27 cellular contexts compared by ENCODE assay signal in the genomic region with DNA sequence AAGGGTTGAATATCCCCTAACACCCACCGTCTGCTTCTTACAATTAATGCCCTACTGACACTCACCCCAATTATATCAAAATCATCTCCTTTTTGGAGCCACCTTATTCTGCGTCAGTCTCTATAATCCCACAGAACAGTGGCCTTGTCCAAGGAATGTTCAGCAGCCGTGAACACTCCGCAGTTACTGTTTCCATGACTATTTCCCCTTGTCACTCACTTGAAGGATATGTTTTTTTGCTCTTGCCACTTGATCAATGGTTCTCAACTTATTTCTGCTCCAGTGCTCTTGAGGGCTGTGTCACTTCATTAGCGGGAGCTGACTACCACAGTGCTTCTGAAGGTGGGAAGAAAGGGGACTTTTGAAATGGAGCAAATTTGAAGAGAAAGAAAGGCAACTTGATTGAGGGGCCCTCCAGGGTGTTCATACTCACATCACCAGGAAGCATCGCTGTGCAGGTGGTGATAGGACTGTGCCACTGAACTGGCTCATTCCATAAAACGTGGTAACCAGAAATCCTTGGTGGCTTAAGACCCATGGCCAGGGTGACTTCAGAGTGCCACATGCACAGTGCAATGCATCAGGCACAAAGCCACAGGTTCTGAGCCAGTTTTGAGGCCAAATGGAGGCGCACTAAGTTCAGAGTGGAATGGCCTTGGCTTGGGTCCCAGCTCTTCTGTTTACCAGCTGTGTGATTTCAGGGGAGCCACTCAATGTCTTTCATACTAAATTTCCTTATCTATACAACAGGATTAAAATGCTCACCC.
A peak's percentile ranks its signal among the peaks of the same experiment; 100 is the strongest.
DNase-seq lines count a peak whose midpoint lies in the region; ATAC-seq, FAIRE-seq and TF ChIP-seq lines count a peak whose summit lies in the region.
"Had no signal": no experiment of that assay in that cellular context is flagged by ENCODE, and none has a peak within 500 bp of the region (broad histone marks: within the 10 kb centered on the region; RNA-seq: fewer than 3 reads in every experiment).

No MANE protein-coding gene starts in this region.

- H3K9ac ChIP-seq in liver (ENCODE audit: low read depth in 1 of 2, low read length in 2 of 2): no peak overlapping the region
- H3K9ac ChIP-seq in HepG2 (ENCODE audit: insufficient read depth, low read depth, low read length): no peak overlapping the region

- TF ChIP-seq RAD21 in liver (IDR thresholded peaks at IDR 0.05) (peak; percentile 64), HepG2 (CRISPR knock-in tag; IDR thresholded peaks at IDR 0.05) (no peak)

- BruUV-seq in HepG2 (replicated peaks; lab: Mats Ljungman, UMichigan): no TSS peak

- FAIRE-seq in HepG2 (lab: Jason Lieb, UNC): no peak
- FAIRE-seq: GM12878 had no signal

- peaks cover 0 to 8% (median 6%) of the 10 kb centered on the region in 4 donors for H3K4me1 ChIP-seq in liver (ENCODE audit: control insufficient read depth in 4 of 4, insufficient read depth in 4 of 4, low read length in 3 of 4)
- peaks cover 10% of the 10 kb centered on the region for H3K4me1 ChIP-seq in HepG2 (ENCODE audit: insufficient read depth, low read length)
- peaks cover 38% of the 10 kb centered on the region for H3K4me1 ChIP-seq in body of pancreas
- H3K4me1 ChIP-seq: esophagus squamous epithelium, HAP-1 had no signal

- H3K27me3 ChIP-seq in liver (ENCODE audit: control insufficient read depth in 4 of 4, insufficient read depth in 4 of 4, low read length in 3 of 4) (no peaks in the 10 kb centered on the region), HepG2 (ENCODE audit: control insufficient read depth in 1 of 2, insufficient read depth in 2 of 2, low read length in 2 of 2) (no peaks in the 10 kb centered on the region), body of pancreas (no peaks in the 10 kb centered on the region)
- H3K27me3 ChIP-seq: esophagus squamous epithelium, ovary had no signal

- TF ChIP-seq EP300 in HepG2 (IDR thresholded peaks at IDR 0.05; ENCODE audit: low read depth in 2 of 2, low read length in 2 of 2) (no peak), HepG2 (CRISPR knock-in tag; IDR thresholded peaks at IDR 0.05; ENCODE audit: borderline replicate concordance) (no peak)

- no peak overlapping the region for H3K27ac ChIP-seq in liver (ENCODE audit: low read depth in 1 of 2, low read length in 2 of 2)
- H3K27ac ChIP-seq in HepG2 (ENCODE audit: extremely low read length, insufficient read depth, low read length): no peak overlapping the region
- peak overlapping the region in 1 of 4 donors; percentile 17 for H3K27ac ChIP-seq in body of pancreas
- H3K27ac ChIP-seq: C4-2B, esophagus squamous epithelium, ovary, RWPE1, SK-N-MC had no signal

- CTCF ChIA-PET in HepG2 (lab: Yijun Ruan, JAX; ENCODE audit: low intra/inter-chr PET ratio, low total read pairs): no interaction called here

- no peaks in the 10 kb centered on the region for H4K20me1 ChIP-seq in HepG2 (ENCODE audit: insufficient read depth, low read length)

- intact Hi-C loops in HepG2 (cut with micrococcal nuclease; ENCODE audit: unreplicated experiment) (no loop called here), body of pancreas (cut with DNase I) (no loop called here)

- TF ChIP-seq POLR2A in HepG2 (IDR thresholded peaks at IDR 0.05; ENCODE audit: insufficient read depth in 1 of 2, low read depth in 2 of 2, low read length in 2 of 2) (no peak), body of pancreas (IDR thresholded peaks at IDR 0.05) (no peak)

- H3K9me3 ChIP-seq in liver (ENCODE audit: control insufficient read depth in 4 of 4, low read length in 3 of 4) (no peaks in the 10 kb centered on the region), HepG2 (ENCODE audit: low read length) (no peaks in the 10 kb centered on the region), body of pancreas (no peaks in the 10 kb centered on the region)
- H3K9me3 ChIP-seq: esophagus squamous epithelium, HAP-1, ovary had no signal

- no peak for DNase-seq in HepG2 (ENCODE audit: low spot score)
- peak; percentile 45 to 79 (median 71) for DNase-seq in body of pancreas
- peak; percentile 60 for DNase-seq in myocyte (ENCODE audit: low read depth)
- DNase-seq in HCEC 1CT: no peak
- no peak for DNase-seq in cerebellar nuclear complex (lab: John Stamatoyannopoulos, UW)
- no peak for DNase-seq in activated naive CD4-positive, alpha-beta T cell treated with Interleukin-2 at 50 U/mL for 16 hours
- DNase-seq: activated CD4-positive, alpha-beta T cell treated with anti-CD3 and anti-CD28 coated beads, Interleukin-2, amount 50 U/mL, for 4 hours; activated naive CD4-positive, alpha-beta T cell treated with anti-CD3 and anti-CD28 coated beads, Interleukin-2, amount 10 ng/mL, durations not matched to agents 7 days and 5 days; Calu3; dermis blood vessel endothelial cell; esophagus squamous epithelium; hippocampal formation; KBM-7; left cardiac atrium; midbrain; MM.1S; natural killer cell; NCI-H1694 treated with DMSO at 0.1 percent for 48 hours; NCI-H226; ovary; trophoblast cell had no signal

- ATAC-seq in HepG2 (no peak), body of pancreas (peak; percentile 61)
- ATAC-seq: GM12878, natural killer cell had no signal

- in situ Hi-C loops in HepG2 (cut with HindIII; ENCODE audit: extremely low pct_ligation_motif_present, low pct_unique_long_range_greater_than_20kb): no loop called here

- 77% methylated on average over 8 of the region's 8 CpGs for WGBS in liver
- 96% methylated on average over 8 of the region's 8 CpGs for WGBS in HepG2 (ENCODE audit: low lambda C conversion rate)
- 67 to 72% methylated on average over 8 of the region's 8 CpGs for WGBS in body of pancreas, 2 donors

- H3K79me2 ChIP-seq in HepG2 (ENCODE audit: insufficient read depth, low read length): no peaks in the 10 kb centered on the region

- TF ChIP-seq CTCF in liver (IDR thresholded peaks at IDR 0.05; ENCODE audit: low read depth, low read length, missing input control) (no peak), HepG2 (CRISPR knock-in tag; IDR thresholded peaks at IDR 0.05) (no peak), body of pancreas (IDR thresholded peaks at IDR 0.05) (no peak)

- H3K4me2 ChIP-seq in HepG2 (ENCODE audit: low read depth, low read length): no peak overlapping the region

- H3K36me3 ChIP-seq in liver (ENCODE audit: control insufficient read depth in 4 of 4, insufficient read depth in 3 of 4, low read depth in 1 of 4, low read length in 3 of 4) (no peaks in the 10 kb centered on the region), HepG2 (replicated peaks in 1 of 2; ENCODE audit: control insufficient read depth in 1 of 2, insufficient read depth in 2 of 2, low read length in 2 of 2) (no peaks in the 10 kb centered on the region), body of pancreas (replicated peaks in 1 of 2; ENCODE audit: insufficient read depth in 1 of 2, low read depth in 2 of 2) (no peaks in the 10 kb centered on the region)
- H3K36me3 ChIP-seq: esophagus squamous epithelium, HAP-1, ovary had no signal

- no peak overlapping the region for H2AFZ ChIP-seq in HepG2 (ENCODE audit: low read length)

- H3K4me3 ChIP-seq in liver (ENCODE audit: low read depth in 1 of 3, low read length in 3 of 3) (no peak overlapping the region), HepG2 (replicated peaks in 1 of 3; ENCODE audit: insufficient read depth in 1 of 3, low read depth in 2 of 3, low read length in 3 of 3) (no peak overlapping the region), body of pancreas (no peak overlapping the region)
- H3K4me3 ChIP-seq: esophagus squamous epithelium, GM12878, HAP-1, ovary, SK-N-MC had no signal

- POLR2A ChIA-PET in HepG2 (lab: Yijun Ruan, JAX): no interaction called here

TF ChIP-seq in liver, 16 proteins besides CTCF, POLR2A, EP300 and RAD21 (continues in another document):
- TF ChIP-seq HNF4G (IDR thresholded peaks at IDR 0.05) (no peak), HNF4A (conservative IDR thresholded peaks at IDR 0.05) (peak; percentile 69 to 74)

TF ChIP-seq in HepG2, 621 proteins besides CTCF, POLR2A, EP300 and RAD21:
- TF ChIP-seq ZNF768 (CRISPR knock-in tag; IDR thresholded peaks at IDR 0.05): no peak
- no peak for TF ChIP-seq ZNF891 (CRISPR knock-in tag; IDR thresholded peaks at IDR 0.05)
- TF ChIP-seq REPIN1 (CRISPR knock-in tag; IDR thresholded peaks at IDR 0.05; ENCODE audit: borderline replicate concordance, low read depth): no peak
- TF ChIP-seq KAT7 (CRISPR knock-in tag; IDR thresholded peaks at IDR 0.05; ENCODE audit: borderline replicate concordance): no peak
- no peak for TF ChIP-seq ZNF740 (CRISPR knock-in tag; IDR thresholded peaks at IDR 0.05)
- TF ChIP-seq MED8 (CRISPR knock-in tag; IDR thresholded peaks at IDR 0.05; ENCODE audit: insufficient replicate concordance): no peak
- TF ChIP-seq, protein P1, sequence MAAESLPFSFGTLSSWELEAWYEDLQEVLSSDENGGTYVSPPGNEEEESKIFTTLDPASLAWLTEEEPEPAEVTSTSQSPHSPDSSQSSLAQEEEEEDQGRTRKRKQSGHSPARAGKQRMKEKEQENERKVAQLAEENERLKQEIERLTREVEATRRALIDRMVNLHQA (CRISPR knock-in tag; IDR thresholded peaks at IDR 0.05): no peak
- TF ChIP-seq ELK4 (CRISPR knock-in tag; IDR thresholded peaks at IDR 0.05; ENCODE audit: borderline replicate concordance): no peak
TF ChIP-seq in HepG2: peak in this region for 0.

Comparison
In these comparisons a context has a peak if more than half of its experiments do, and no peak if none do; other contexts are left out.
1. DNase-seq: peak in body of pancreas (4 of 4) and myocyte (single experiment); none in HepG2 (single experiment), HCEC 1CT (single experiment), cerebellar nuclear complex (0 of 2) and activated naive CD4-positive, alpha-beta T cell treated with Interleukin-2 at 50 U/mL for 16 hours (single experiment).